Comparison of ENCODE assay signal across 8 cellular contexts in the genomic region with DNA sequence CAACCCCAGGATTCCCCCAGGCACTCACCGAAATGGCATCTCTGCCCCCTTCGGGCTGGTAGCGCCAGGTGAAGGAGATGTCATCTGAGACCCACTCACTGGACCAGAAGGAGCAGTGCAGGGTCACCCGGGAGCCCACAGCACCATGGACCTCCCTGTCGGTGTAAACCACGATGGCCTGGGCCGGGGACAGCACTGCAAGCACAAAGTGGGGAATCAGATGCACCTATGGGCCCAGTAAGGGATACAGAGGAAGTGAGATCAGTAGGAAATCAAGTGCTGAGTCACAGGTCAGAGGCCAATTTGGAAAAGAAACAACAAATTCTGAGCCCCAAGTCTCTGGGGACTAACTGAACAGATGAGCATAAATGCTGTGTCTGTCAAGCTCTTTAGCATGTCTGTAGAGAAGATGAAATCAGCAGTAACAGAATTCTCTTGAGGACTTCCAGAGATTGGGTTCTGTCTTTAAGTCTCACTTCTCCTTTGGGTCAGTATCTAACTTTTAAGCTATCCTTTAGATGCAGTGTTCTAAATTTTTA. TPM values are rescaled to one million over a fixed set of nuclear protein-coding genes. Genes with fewer than 3 reads are reported as not detected.
DNase-seq lines count a peak whose midpoint lies in the region; ATAC-seq and TF ChIP-seq lines count a peak whose summit lies in the region.

No MANE protein-coding gene starts in this region.

- H3K4me3 Mint-ChIP-seq in natural killer cell: peak overlapping the region; percentile 21

- peaks cover 28% of the 10 kb centered on the region in 2 donors for H3K4me1 Mint-ChIP-seq in natural killer cell

- peak overlapping the region; percentile 90 to 96 for H3K27ac Mint-ChIP-seq in natural killer cell

- no peaks in the 10 kb centered on the region for H3K9me2 ChIP-seq in Loucy (replicated peaks; ENCODE audit: low read depth, low read length)

- no peaks in the 10 kb centered on the region for H3K9me3 Mint-ChIP-seq in natural killer cell

- DNase-seq in EL (peak; percentile 69), brain pericyte (ENCODE audit: low read depth, low spot score) (peak; percentile 78), natural killer cell (no peak), vagina (ENCODE audit: extremely low spot score in 2 of 2) (no peak)

- H3K4me1 ChIP-seq in Loucy (ENCODE audit: insufficient read depth, low read length, poor library complexity, severe bottlenecking) (peaks cover 37% of the 10 kb centered on the region), vagina (peaks cover 20% of the 10 kb centered on the region)

- intact Hi-C loops in natural killer cell (cut with micrococcal nuclease): loop anchor here (5.0 kb wide), 1 partner anchor 80 kb away; a partner anchor contains a TSS
- intact Hi-C loops in vagina (cut with DNase I): no loop called here

- H3K79me2 ChIP-seq in Loucy (ENCODE audit: insufficient read depth, low read length): peaks cover 33% of the 10 kb centered on the region

- H2AFZ ChIP-seq in Loucy (ENCODE audit: low read length): peak overlapping the region; percentile 68

- no peak overlapping the region for H3K27ac ChIP-seq in vagina

- no peaks in the 10 kb centered on the region for H3K9me3 ChIP-seq in Loucy (ENCODE audit: insufficient read depth, low read depth, low read length)
- H3K9me3 ChIP-seq in vagina: no peaks in the 10 kb centered on the region

- peak overlapping the region; percentile 15 for H3K9ac ChIP-seq in Loucy (ENCODE audit: low read depth, low read length, poor library complexity, severe bottlenecking)

- H3K36me3 ChIP-seq in Loucy (ENCODE audit: insufficient read depth, low read length) (no peaks in the 10 kb centered on the region), vagina (no peaks in the 10 kb centered on the region)

- H3K4me3 ChIP-seq in Loucy (ENCODE audit: low read length, poor library complexity, severe bottlenecking) (peak overlapping the region; percentile 35), vagina (no peak overlapping the region)

- ATAC-seq in natural killer cell: no peak
- no peak for ATAC-seq in GM19463 (IDR thresholded peaks at IDR 0.05; ENCODE audit: unreplicated experiment)
- no peak for ATAC-seq in GM19035 (IDR thresholded peaks at IDR 0.05; ENCODE audit: unreplicated experiment)
- no peak for ATAC-seq in GM18498 (IDR thresholded peaks at IDR 0.05; ENCODE audit: unreplicated experiment)

- H4K20me1 ChIP-seq in Loucy (ENCODE audit: insufficient read depth, low read length, poor library complexity, severe bottlenecking): peaks cover 25% of the 10 kb centered on the region

- no peaks in the 10 kb centered on the region for H3K27me3 Mint-ChIP-seq in natural killer cell (ENCODE audit: low read depth in 2 of 2)

- peak overlapping the region; percentile 96 for H3K4me2 ChIP-seq in Loucy (ENCODE audit: low read depth, low read length, poor library complexity, severe bottlenecking)

- H3K27me3 ChIP-seq in Loucy (ENCODE audit: insufficient read depth, low read length, poor library complexity, severe bottlenecking): no peaks in the 10 kb centered on the region
- no peaks in the 10 kb centered on the region for H3K27me3 ChIP-seq in vagina

- TF ChIP-seq CTCF in Loucy (conservative IDR thresholded peaks at IDR 0.05; ENCODE audit: low read length): no peak
- no peak for TF ChIP-seq CTCF in natural killer cell (IDR thresholded peaks at IDR 0.05)
- no peak for TF ChIP-seq CTCF in vagina (IDR thresholded peaks at IDR 0.05)

- H3K36me3 Mint-ChIP-seq in natural killer cell: no peaks in the 10 kb centered on the region

- no peak for TF ChIP-seq POLR2A in vagina (IDR thresholded peaks at IDR 0.05)

- peaks cover 11% of the 10 kb centered on the region for H3F3A ChIP-seq in Loucy (ENCODE audit: low read depth)

RNA-seq across cellular contexts. Expression of a gene that starts 2.5 kb away (rescaled TPM):
- total RNA-seq in natural killer cell (1 to 10 TPM; 4.6 to 9.0 (median 8.7) TPM), vagina (3.7 TPM)

RNA-seq across cellular contexts. Expression of a gene that starts 6.9 kb away (rescaled TPM):
- total RNA-seq in natural killer cell (10 to 100 TPM; 74.5 to 97.3 (median 86.0) TPM), vagina (44.9 TPM)

RNA-seq across cellular contexts. Expression of a gene that starts 48.8 kb away (rescaled TPM):
- total RNA-seq in natural killer cell (not detected), vagina (3.7 TPM)

Comparison
In these comparisons a context has a peak if more than half of its experiments do, and no peak if none do; other contexts are left out.
1. DNase-seq: peak in EL (single experiment) and brain pericyte (single experiment); none in natural killer cell (single experiment) and vagina (0 of 2).